Comparison of ENCODE assay signal across 1 cellular context in the genomic region with DNA sequence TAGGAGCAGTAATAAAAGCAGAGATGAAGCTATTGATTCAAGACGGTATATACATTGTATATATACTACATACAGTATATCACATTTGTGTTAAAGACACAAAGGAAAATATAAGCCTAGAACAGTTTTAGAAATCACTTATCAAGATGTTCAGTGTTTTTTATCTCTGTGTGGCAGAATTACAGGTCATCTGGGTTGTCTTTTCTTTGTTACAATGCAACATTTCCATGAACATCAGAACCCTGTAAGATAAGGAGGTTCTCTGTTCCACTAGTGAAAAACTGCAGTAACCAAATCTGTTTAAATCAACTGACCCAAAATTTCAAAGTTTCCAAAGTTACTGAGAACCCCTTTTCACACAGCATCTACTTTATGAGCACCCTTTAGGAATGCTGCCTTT.
TF ChIP-seq lines count a peak whose summit lies in the region.

No MANE protein-coding gene starts in this region.

TF ChIP-seq in K562, 482 proteins besides CTCF, POLR2A, EP300 and RAD21:
- no peak for TF ChIP-seq ID3 (CRISPR knock-in tag; IDR thresholded peaks at IDR 0.05)
- no peak for TF ChIP-seq ID3 (tag; IDR thresholded peaks at IDR 0.05)
- TF ChIP-seq DPF2 (IDR thresholded peaks at IDR 0.05) = peak; percentile 45; the same call in 1 of the 2 replicates
- TF ChIP-seq KLF1 (tag; IDR thresholded peaks at IDR 0.05) = no peak
- TF ChIP-seq TEAD4 (IDR thresholded peaks at IDR 0.05; ENCODE audit: low read length) = 0 out of 2 replicates have a peak, but pooled peaks have one; percentile 36
- no peak for TF ChIP-seq TEAD4 (CRISPR knock-in tag; IDR thresholded peaks at IDR 0.05; ENCODE audit: borderline replicate concordance)
- peak; percentile 75 for TF ChIP-seq SOX6 (IDR thresholded peaks at IDR 0.05)
- no peak for TF ChIP-seq CTBP1 (IDR thresholded peaks at IDR 0.05; ENCODE audit: borderline replicate concordance)
- no peak for TF ChIP-seq ZNF12 (CRISPR knock-in tag; IDR thresholded peaks at IDR 0.05)
- TF ChIP-seq ZNF121 (CRISPR knock-in tag; conservative IDR thresholded peaks at IDR 0.05) = no peak
- no peak for TF ChIP-seq ARHGAP35 (IDR thresholded peaks at IDR 0.05; ENCODE audit: partially characterized antibody)
- TF ChIP-seq ZNF23 (CRISPR knock-in tag; IDR thresholded peaks at IDR 0.05) = no peak
- TF ChIP-seq CBFA2T3 (IDR thresholded peaks at IDR 0.05) = peak; percentile 52
- peak; percentile 26; the same call in 1 of the 2 replicates for TF ChIP-seq CBFA2T2 (conservative IDR thresholded peaks at IDR 0.05)
- TF ChIP-seq ZNF324 (CRISPR knock-in tag; IDR thresholded peaks at IDR 0.05) = no peak
- peak; percentile 67 for TF ChIP-seq ARID1B (IDR thresholded peaks at IDR 0.05)
- TF ChIP-seq TAL1 (IDR thresholded peaks at IDR 0.05) = peak; percentile 36; the same call in 1 of the 2 replicates
- no peak for TF ChIP-seq ZNF436 (CRISPR knock-in tag; IDR thresholded peaks at IDR 0.05)
- TF ChIP-seq SMARCA4 (IDR thresholded peaks at IDR 0.05) = peak; percentile 29; the same call in 1 of the 2 replicates
